ENCODE assay signal across 28 cellular contexts in the genomic region with DNA sequence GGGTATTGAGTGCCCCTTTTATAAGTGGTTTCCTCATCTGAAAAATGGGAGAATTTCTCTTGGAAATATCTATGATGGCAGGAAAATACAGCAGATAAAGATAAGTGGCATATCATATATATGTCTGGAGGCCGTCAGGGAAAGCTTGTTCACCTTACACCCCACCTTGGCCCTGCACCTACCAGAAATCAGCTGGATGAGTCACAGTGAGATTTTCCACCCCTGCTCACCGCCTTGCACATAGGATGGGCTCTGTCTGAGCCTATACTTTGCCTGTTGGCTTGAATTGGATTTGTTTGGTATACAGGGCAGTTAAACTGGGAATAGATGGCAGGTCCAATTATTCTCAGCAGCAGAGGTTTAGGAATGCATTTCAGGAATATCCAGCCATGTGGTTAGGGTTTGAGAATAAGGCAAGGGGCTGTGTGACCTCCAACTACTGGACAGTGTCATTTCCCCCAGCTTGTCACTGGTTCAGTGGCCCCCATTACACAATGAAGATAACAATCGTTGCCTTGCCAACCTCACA. TPM values are rescaled to one million over a fixed set of nuclear protein-coding genes. Genes with fewer than 3 reads are reported as not detected.
"Had no signal": no experiment of that assay in that cellular context is flagged by ENCODE, and none has a peak within 500 bp of the region (broad histone marks: within the 10 kb centered on the region; RNA-seq: fewer than 3 reads in every experiment).

A gene with protein sequence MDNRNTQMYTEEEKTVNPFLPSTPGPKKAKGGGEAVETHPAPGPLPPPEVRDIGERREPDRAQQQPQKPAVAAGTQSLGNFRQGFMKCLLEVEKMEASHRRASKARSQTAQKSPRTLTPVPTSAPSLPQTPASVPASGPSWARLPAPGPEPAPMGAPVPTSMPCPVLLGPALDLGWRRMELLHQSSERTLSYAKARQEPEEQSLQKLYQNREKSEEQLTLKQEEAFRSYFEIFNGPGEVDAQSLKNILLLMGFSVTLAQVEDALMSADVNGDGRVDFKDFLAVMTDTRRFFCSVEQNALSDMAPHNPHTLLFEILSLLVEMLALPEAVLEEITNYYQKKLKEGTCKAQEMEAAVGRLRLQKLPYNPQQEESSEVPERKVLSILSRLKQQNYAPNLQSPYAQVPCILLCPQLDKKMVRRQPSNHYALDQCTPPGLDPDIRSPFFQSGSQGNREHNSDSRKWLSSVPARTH (minus strand): TSS at position 479 of the 529 bp plus-strand sequence. CDS start 6,053 bp downstream, outside the sequence.

- H3K36me3 ChIP-seq: colonic mucosa, heart left ventricle, sigmoid colon had no signal

- H3K9me3 Mint-ChIP-seq: stimulated activated naive CD8-positive, alpha-beta T cell treated with anti-CD3 and anti-CD28 coated beads, Interleukin-15, amount 100 ng/mL, for 72 hours had no signal

- FAIRE-seq: frontal cortex had no signal

- H3K27ac ChIP-seq: colonic mucosa, heart left ventricle, sigmoid colon, skin epidermis, testis had no signal

- H3K27me3 ChIP-seq: colonic mucosa, heart left ventricle, testis had no signal

- ATAC-seq: esophagus mucosa; heart left ventricle; left colon; left ventricle myocardium superior; stimulated activated naive CD8-positive, alpha-beta T cell treated with anti-CD3 and anti-CD28 coated beads, Interleukin-15, amount 100 ng/mL, for 72 hours had no signal

- H3K27ac Mint-ChIP-seq: nephron progenitor cell; stimulated activated naive CD8-positive, alpha-beta T cell treated with anti-CD3 and anti-CD28 coated beads, Interleukin-15, amount 100 ng/mL, for 72 hours had no signal

- H3K4me3 Mint-ChIP-seq: nephron progenitor cell; stimulated activated naive CD8-positive, alpha-beta T cell treated with anti-CD3 and anti-CD28 coated beads, Interleukin-15, amount 100 ng/mL, for 72 hours had no signal

- H3K9me3 ChIP-seq: colonic mucosa, heart left ventricle, sigmoid colon, testis had no signal

- DNase-seq: colonic mucosa; effector CD8-positive, alpha-beta T cell; hippocampal formation; left colon; left ventricle myocardium superior; mesenchymal stem cell; midbrain; nephron progenitor cell; posterior cingulate gyrus; sigmoid colon; stimulated activated CD4-positive, alpha-beta T cell treated with anti-CD3 and anti-CD28 coated beads, Interleukin-2, amount 100 ng/mL, for 48 hours; stimulated activated naive CD8-positive, alpha-beta T cell treated with anti-CD3 and anti-CD28 coated beads, Interleukin-15, amount 100 ng/mL, for 72 hours; testis; trophoblast cell had no signal

- H3K4me3 ChIP-seq: colonic mucosa, heart left ventricle, lung, sigmoid colon, skin epidermis, testis had no signal

RNA-seq across cellular contexts. Expression of the gene that starts here (rescaled TPM):
- total RNA-seq: cerebellum, colonic mucosa, dermis microvascular lymphatic vessel endothelial cell, esophagus mucosa, fibroblast of lung, frontal cortex, glomerular endothelial cell, heart left ventricle, kidney epithelial cell, left colon, left ventricle myocardium superior, lung, osteocyte, pulmonary artery endothelial cell, sigmoid colon, subcutaneous adipose tissue, urinary bladder had no signal
